Comparison of ENCODE assay signal across 12 cellular contexts in genomic region chr6:99189823-99190721, GRCh38.
DNase-seq lines count a peak whose midpoint lies in the region; ATAC-seq, FAIRE-seq and TF ChIP-seq lines count a peak whose summit lies in the region.
"Had no signal": no experiment of that assay in that cellular context is flagged by ENCODE, and none has a peak within 500 bp of the region (broad histone marks: within the 10 kb centered on the region; RNA-seq: fewer than 3 reads in every experiment).

No MANE protein-coding gene starts in this region.

- H3K27ac ChIP-seq in mesendoderm (ENCODE audit: low read depth, low read length) = no peak overlapping the region

- no peak for TF ChIP-seq POLR2A in GM12891 (IDR thresholded peaks at IDR 0.05; ENCODE audit: low read depth, low read length)

- H3K79me2 ChIP-seq in mesendoderm (ENCODE audit: control insufficient read depth, insufficient read depth, low read length) = no peaks in the 10 kb centered on the region

- H3K36me3 ChIP-seq in mesendoderm (ENCODE audit: control insufficient read depth, insufficient read depth, low read length) = no peaks in the 10 kb centered on the region
- H3K36me3 ChIP-seq: HAP-1 had no signal

- DNase-seq in GM12891 (ENCODE audit: insufficient read length, low spot score) (no peak), mesendoderm (no peak), DMS 273 (lab: John Stamatoyannopoulos, UW; ENCODE audit: unreplicated experiment) (no peak), KBM-7 (no peak), NCI-H226 (no peak)
- DNase-seq: CD4-positive, alpha-beta memory T cell; NCI-H1092 treated with DMSO at 0.1 percent for 48 hours had no signal

- no peak overlapping the region for H3K4ac ChIP-seq in mesendoderm (ENCODE audit: low read depth, low read length)

- H2BK15ac ChIP-seq in mesendoderm (replicated peaks; ENCODE audit: low read depth) = no peak overlapping the region

- H3K79me1 ChIP-seq in mesendoderm (ENCODE audit: low read length) = no peaks in the 10 kb centered on the region

- no peak overlapping the region for H3K18ac ChIP-seq in mesendoderm (ENCODE audit: low read length)

- ATAC-seq in GM19023 (IDR thresholded peaks at IDR 0.05; ENCODE audit: unreplicated experiment) = peak; percentile 94
- ATAC-seq in HG02610 (IDR thresholded peaks at IDR 0.05; ENCODE audit: unreplicated experiment) = peak; percentile 99
- peak; percentile 98 for ATAC-seq in HG03460 (IDR thresholded peaks at IDR 0.05; ENCODE audit: unreplicated experiment)

- H3K4me1 ChIP-seq in mesendoderm (ENCODE audit: control insufficient read depth, low read depth, low read length) = no peaks in the 10 kb centered on the region
- H3K4me1 ChIP-seq: HAP-1 had no signal

- H3K4me3 ChIP-seq in mesendoderm (ENCODE audit: low read length) = no peak overlapping the region
- H3K4me3 ChIP-seq: HAP-1, smooth muscle cell had no signal

- in situ Hi-C loops in KBM-7 (cut with MboI; ENCODE audit: low pct_unique_long_range_greater_than_20kb, low sequenced_read_pairs) = no loop called here

- no peak overlapping the region for H3K56ac ChIP-seq in mesendoderm (ENCODE audit: low read length)

- no peak overlapping the region for H3K4me2 ChIP-seq in mesendoderm (ENCODE audit: low read length)
- H3K4me2 ChIP-seq: smooth muscle cell had no signal

- no CpG with 5 or more reads among the region's 7 CpGs for WGBS in mesendoderm (ENCODE audit: extremely low coverage, insufficient coverage, low lambda C conversion rate)

- no peak overlapping the region for H2BK120ac ChIP-seq in mesendoderm (ENCODE audit: low read depth, low read length)

- no peaks in the 10 kb centered on the region for H3K27me3 ChIP-seq in mesendoderm (ENCODE audit: insufficient read depth, low read length, poor library complexity)

- no peak overlapping the region for H3K23ac ChIP-seq in mesendoderm (ENCODE audit: low read length)

- peak; percentile 95 for FAIRE-seq in GM12891 (lab: Jason Lieb, UNC)

- H3K9ac ChIP-seq in mesendoderm (ENCODE audit: low read length) = no peak overlapping the region

- no peak overlapping the region for H2BK5ac ChIP-seq in mesendoderm (ENCODE audit: low read length)

- no peak overlapping the region for H4K8ac ChIP-seq in mesendoderm (ENCODE audit: low read depth, low read length)

- H2AK5ac ChIP-seq in mesendoderm (ENCODE audit: low read length) = no peak overlapping the region

- H4K5ac ChIP-seq in mesendoderm (ENCODE audit: low read length) = no peak overlapping the region

TF ChIP-seq in GM12891, 5 proteins besides CTCF, POLR2A, EP300 and RAD21:
- TF ChIP-seq TAF1 (IDR thresholded peaks at IDR 0.05; ENCODE audit: low read depth, low read length) = no peak
- peak; percentile 91 for TF ChIP-seq POU2F2 (IDR thresholded peaks at IDR 0.05; ENCODE audit: low read depth, low read length)
TF ChIP-seq in GM12891: peak in this region for 1.
